In genomic region chr14:95041477-95042020, GRCh38 we compare ENCODE assay signal across 14 cellular contexts.
"Had no signal": no experiment of that assay in that cellular context is flagged by ENCODE, and none has a peak within 500 bp of the region (broad histone marks: within the 10 kb centered on the region; RNA-seq: fewer than 3 reads in every experiment).

No MANE protein-coding gene starts in this region.

- H3K27ac Mint-ChIP-seq: activated CD4-positive, alpha-beta T cell treated with anti-CD3 and anti-CD28 coated beads for 36 hours; activated CD8-positive, alpha-beta T cell treated with anti-CD3 and anti-CD28 coated beads, Interleukin-2, amount 10 ng/mL, durations not matched to agents 7 days and 5 days; naive thymus-derived CD4-positive, alpha-beta T cell had no signal

- H3K4me1 Mint-ChIP-seq: activated CD4-positive, alpha-beta T cell treated with anti-CD3 and anti-CD28 coated beads for 36 hours; naive thymus-derived CD4-positive, alpha-beta T cell had no signal

- H3K36me3 Mint-ChIP-seq: naive thymus-derived CD4-positive, alpha-beta T cell had no signal

- H3K27ac ChIP-seq: brain microvascular endothelial cell had no signal

- H3K36me3 ChIP-seq: brain microvascular endothelial cell had no signal

- DNase-seq: activated CD4-positive, alpha-beta T cell treated with anti-CD3 and anti-CD28 coated beads for 36 hours; activated CD8-positive, alpha-beta T cell treated with anti-CD3 and anti-CD28 coated beads, Interleukin-2, amount 10 ng/mL, durations not matched to agents 7 days and 5 days; activated naive CD4-positive, alpha-beta T cell; anterior cingulate cortex; cerebellar nuclear complex; dermis blood vessel endothelial cell; retina; stimulated activated CD4-positive, alpha-beta T cell treated with anti-CD3 and anti-CD28 coated beads, Interleukin-15, amount 100 ng/mL, for 24 hours; stimulated activated CD4-positive, alpha-beta T cell treated with anti-CD3 and anti-CD28 coated beads, Interleukin-4, amount 100 ng/mL, for 1 hour; stimulated activated naive CD4-positive, alpha-beta T cell; T-helper 2 cell; trophoblast cell had no signal

- ATAC-seq: activated CD4-positive, alpha-beta T cell treated with anti-CD3 and anti-CD28 coated beads for 36 hours; activated CD8-positive, alpha-beta T cell treated with anti-CD3 and anti-CD28 coated beads, Interleukin-2, amount 10 ng/mL, durations not matched to agents 7 days and 5 days; naive thymus-derived CD4-positive, alpha-beta T cell had no signal

- H3K27me3 ChIP-seq: brain microvascular endothelial cell had no signal

- H3K4me3 Mint-ChIP-seq: activated CD4-positive, alpha-beta T cell treated with anti-CD3 and anti-CD28 coated beads for 36 hours; activated CD8-positive, alpha-beta T cell treated with anti-CD3 and anti-CD28 coated beads, Interleukin-2, amount 10 ng/mL, durations not matched to agents 7 days and 5 days; naive thymus-derived CD4-positive, alpha-beta T cell had no signal
